Comparison of ENCODE assay signal across 17 cellular contexts in the genomic region with DNA sequence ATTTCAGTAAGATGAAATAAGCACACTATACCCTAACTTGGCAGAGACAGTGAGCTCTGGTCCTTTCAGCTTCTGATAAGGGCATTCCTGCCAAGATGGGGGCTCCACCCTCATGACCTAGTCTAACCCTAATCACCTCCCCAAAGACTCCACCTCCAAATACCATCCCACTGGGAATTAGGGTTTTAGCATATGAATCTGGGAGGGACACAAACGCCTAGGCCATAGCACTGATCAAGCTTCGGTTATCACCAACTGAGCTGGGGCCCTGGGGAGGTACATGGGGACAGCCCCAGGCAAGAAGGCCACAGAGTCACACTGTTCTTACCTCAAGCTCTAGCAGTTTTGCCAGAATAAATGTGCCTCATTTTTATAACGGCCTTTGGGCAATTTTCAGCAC. TPM values are rescaled to one million over a fixed set of nuclear protein-coding genes. Genes with fewer than 3 reads are reported as not detected.
DNase-seq lines count a peak whose midpoint lies in the region; ATAC-seq and TF ChIP-seq lines count a peak whose summit lies in the region.
"Had no signal": no experiment of that assay in that cellular context is flagged by ENCODE, and none has a peak within 500 bp of the region (broad histone marks: within the 10 kb centered on the region; RNA-seq: fewer than 3 reads in every experiment).

No MANE protein-coding gene starts in this region.

- H3K9me3 ChIP-seq in H9 (ENCODE audit: control insufficient read depth, low read depth, low read length) (no peaks in the 10 kb centered on the region), PC-3 (ENCODE audit: low read length) (no peaks in the 10 kb centered on the region)
- H3K9me3 ChIP-seq: SJSA1 had no signal

- no peak overlapping the region for H4K8ac ChIP-seq in H9 (replicated peaks; ENCODE audit: insufficient read length, low read depth, low read length)

- H3K79me2 ChIP-seq in H9 (ENCODE audit: insufficient read depth, low read length) (peaks cover 12% of the 10 kb centered on the region; the same call in 1 of the 2 replicates), PC-3 (ENCODE audit: low read length) (peaks cover 15% of the 10 kb centered on the region; the same call in 1 of the 2 replicates)

- WGBS in H9 (ENCODE audit: extremely low coverage, insufficient read length, low lambda C conversion rate): no CpG with 5 or more reads among the region's 3 CpGs

- no peak overlapping the region for H2AK5ac ChIP-seq in H9 (ENCODE audit: insufficient read length, low read length)

- H2BK12ac ChIP-seq in H9 (ENCODE audit: insufficient read length, low read depth, low read length): no peak overlapping the region

- POLR2A ChIA-PET in activated B cell treated with CpG ODN at 0.5 μM for 24 hours (lab: Charles Lee) (no interaction called here), PC-3 (lab: Charles Lee; ENCODE audit: unreplicated experiment) (no interaction called here)

- H3K4me1 Mint-ChIP-seq in H9 (peaks cover 30 to 34% of the 10 kb centered on the region in 2 experiments), activated B cell treated with CpG ODN at 0.5 μM for 24 hours (peaks cover 31% of the 10 kb centered on the region)

- H2AFZ ChIP-seq in H9 (ENCODE audit: low read length) (no peak overlapping the region), PC-3 (ENCODE audit: low read length) (no peak overlapping the region)

- peak; percentile 50 for DNase-seq in H9
- no peak for DNase-seq in activated B cell treated with CpG ODN at 0.5 μM for 24 hours
- DNase-seq in iPS DF 4.7 (ENCODE audit: extremely low read depth, low spot score): peak; percentile 33
- no peak for DNase-seq in activated CD4-positive, alpha-beta T cell treated with anti-CD3 and anti-CD28 coated beads, Interleukin-2, amount 50 U/mL, for 48 hours
- DNase-seq in G401 (ENCODE audit: low spot score): no peak
- no peak for DNase-seq in PC-3
- DNase-seq: CD4-positive, CD25-positive, alpha-beta regulatory T cell; DMS79; NCI-H1105; NCI-H2029 treated with DMSO at 0.1 percent for 48 hours; NCI-H226; NCI-H524; NCI-H774 had no signal

- H4K20me1 ChIP-seq in H9 (ENCODE audit: control insufficient read depth, insufficient read depth, insufficient read length) (no peaks in the 10 kb centered on the region), PC-3 (ENCODE audit: low read length) (no peaks in the 10 kb centered on the region)

- H2BK20ac ChIP-seq in H9 (ENCODE audit: low read depth, low read length, poor library complexity, severe bottlenecking): no peak overlapping the region

- CTCF ChIA-PET in activated B cell treated with CpG ODN at 0.5 μM for 24 hours (lab: Charles Lee) (no interaction called here), PC-3 (lab: Charles Lee) (no interaction called here)

- no peak overlapping the region for H3K4me3 ChIP-seq in PC-3 (ENCODE audit: low read length)
- H3K4me3 ChIP-seq: SJSA1 had no signal

- H2BK5ac ChIP-seq in H9 (ENCODE audit: insufficient read length, low read length): no peak overlapping the region

- H3K9me3 Mint-ChIP-seq in H9: peaks cover 13 to 15% of the 10 kb centered on the region in 2 experiments; a peak in 3 of 5 replicates
- H3K9me3 Mint-ChIP-seq in activated B cell treated with CpG ODN at 0.5 μM for 24 hours: peaks cover 3% of the 10 kb centered on the region

- H3K79me1 ChIP-seq in H9 (ENCODE audit: insufficient read depth, low read depth, low read length, poor library complexity, severe bottlenecking): peaks cover 9% of the 10 kb centered on the region

- no peaks in the 10 kb centered on the region for H3K9me2 ChIP-seq in PC-3 (replicated peaks; ENCODE audit: low read length)

- H3K18ac ChIP-seq in H9 (ENCODE audit: insufficient read length, low read depth, low read length): no peak overlapping the region

- H3K56ac ChIP-seq in H9 (ENCODE audit: insufficient read length, low read depth, low read length): no peak overlapping the region

- H3K27ac Mint-ChIP-seq in H9 (no peak overlapping the region), activated B cell treated with CpG ODN at 0.5 μM for 24 hours (no peak overlapping the region)

- H4K5ac ChIP-seq in H9 (ENCODE audit: insufficient read length, low read depth, low read length): no peak overlapping the region

- no peak overlapping the region for H3K4ac ChIP-seq in H9 (ENCODE audit: low read depth, low read length)

- H3K4me1 ChIP-seq in H9 (ENCODE audit: insufficient read depth, low read length) (peaks cover 3% of the 10 kb centered on the region; the same call in 1 of the 2 replicates), PC-3 (ENCODE audit: insufficient read depth, low read length) (no peaks in the 10 kb centered on the region; the same call in 1 of the 2 replicates)
- H3K4me1 ChIP-seq: SJSA1 had no signal

- intact Hi-C loops in activated B cell treated with CpG ODN at 0.5 μM for 24 hours (cut with micrococcal nuclease): no loop called here
- intact Hi-C loops in PC-3 (cut with micrococcal nuclease): no loop called here

- H3K4me3 Mint-ChIP-seq in H9 (no peak overlapping the region), activated B cell treated with CpG ODN at 0.5 μM for 24 hours (no peak overlapping the region)
- H3K4me3 Mint-ChIP-seq: CD4-positive, CD25-positive, alpha-beta regulatory T cell had no signal

- ATAC-seq in activated B cell treated with CpG ODN at 0.5 μM for 24 hours (ENCODE audit: low read depth) (peak; percentile 76), PC-3 (no peak), GM21367 (IDR thresholded peaks at IDR 0.05; ENCODE audit: unreplicated experiment) (no peak)

- H3K27me3 ChIP-seq in H9 (ENCODE audit: insufficient read depth, low read length) (no peaks in the 10 kb centered on the region), PC-3 (ENCODE audit: low read length) (no peaks in the 10 kb centered on the region)
- H3K27me3 ChIP-seq: SJSA1 had no signal

- no peak overlapping the region for H3K9ac ChIP-seq in H9 (ENCODE audit: extremely low read depth, insufficient read length, low read length)
- H3K9ac ChIP-seq in PC-3 (ENCODE audit: low read length): no peak overlapping the region
- H3K9ac ChIP-seq: KMS-11 had no signal

- H3K4me2 ChIP-seq in H9 (ENCODE audit: insufficient read depth, insufficient read length, low read length) (no peak overlapping the region), PC-3 (ENCODE audit: low read length) (no peak overlapping the region)
- H3K4me2 ChIP-seq: KMS-11 had no signal

- no peak overlapping the region for H2BK15ac ChIP-seq in H9 (ENCODE audit: low read depth, low read length)

- no peaks in the 10 kb centered on the region for H3K27me3 Mint-ChIP-seq in H9 (ENCODE audit: low read depth)
- H3K27me3 Mint-ChIP-seq in activated B cell treated with CpG ODN at 0.5 μM for 24 hours: no peaks in the 10 kb centered on the region
- H3K27me3 Mint-ChIP-seq: CD4-positive, CD25-positive, alpha-beta regulatory T cell had no signal

- H3T11ph ChIP-seq in H9 (ENCODE audit: low read length): no peak overlapping the region

- no peak overlapping the region for H4K91ac ChIP-seq in H9 (ENCODE audit: insufficient read length, low read depth, low read length)

- BruUV-seq in PC-3 (replicated peaks; lab: Mats Ljungman, UMichigan): no TSS peak

- H3F3A ChIP-seq in PC-3 (ENCODE audit: low read length, unreplicated experiment): no peaks in the 10 kb centered on the region

- H3K36me3 Mint-ChIP-seq in H9 (ENCODE audit: insufficient read depth in 1 of 3, low read depth in 3 of 3) (peaks cover 12 to 25% (median 20%) of the 10 kb centered on the region in 3 experiments), activated B cell treated with CpG ODN at 0.5 μM for 24 hours (ENCODE audit: low read depth) (peaks cover 15% of the 10 kb centered on the region)

- TF ChIP-seq CTCF in H9 (conservative IDR thresholded peaks at IDR 0.05): no peak
- TF ChIP-seq CTCF in activated B cell treated with CpG ODN at 0.5 μM for 24 hours (IDR thresholded peaks at IDR 0.05): no peak
- TF ChIP-seq CTCF in PC-3 (conservative IDR thresholded peaks at IDR 0.05; ENCODE audit: low read depth, low read length): no peak

- H3K23me2 ChIP-seq in H9 (ENCODE audit: insufficient read length, low read depth, low read length, poor library complexity, severe bottlenecking): no peaks in the 10 kb centered on the region

- no peak overlapping the region for H2BK120ac ChIP-seq in H9 (ENCODE audit: low read depth, low read length, poor library complexity, severe bottlenecking)

- H3K36me3 ChIP-seq in PC-3 (ENCODE audit: low read depth, low read length): no peaks in the 10 kb centered on the region
- H3K36me3 ChIP-seq: SJSA1 had no signal

- H3K14ac ChIP-seq in H9 (ENCODE audit: insufficient read depth, low read length): no peak overlapping the region

- H3K23ac ChIP-seq in H9 (ENCODE audit: insufficient read length, low read depth, low read length): no peak overlapping the region

- in situ Hi-C loops in G401 (cut with HindIII; ENCODE audit: low sequenced_read_pairs): no loop called here

- H3K27ac ChIP-seq in H9 (ENCODE audit: insufficient read length, low read depth, low read length) (no peak overlapping the region), PC-3 (ENCODE audit: low read length) (no peak overlapping the region)
- H3K27ac ChIP-seq: HL-60, KMS-11, SJSA1 had no signal

RNA-seq across cellular contexts. Expression of a gene that starts 31.4 kb away (rescaled TPM):
- total RNA-seq in H9 (2021) (47.4 and 63.1 TPM in 2 replicates), activated B cell treated with CpG ODN at 0.5 μM for 24 hours (29.8 and 34.8 TPM in 2 replicates), PC-3 (2014; rRNA removed) (10.8 and 15.3 TPM in 2 replicates)
- total RNA-seq in G401 (2014; rRNA removed; shearing (Covaris generic)): 9.6 and 15.5 TPM in 2 replicates

Comparison
In these comparisons a context has a peak if more than half of its experiments do, and no peak if none do; other contexts are left out.
1. DNase-seq: peak in H9 (single experiment) and iPS DF 4.7 (single experiment); none in activated B cell treated with CpG ODN at 0.5 μM for 24 hours (single experiment), activated CD4-positive, alpha-beta T cell treated with anti-CD3 and anti-CD28 coated beads, Interleukin-2, amount 50 U/mL, for 48 hours (0 of 2), G401 (single experiment) and PC-3 (single experiment).